Comparison of ENCODE assay signal across 27 cellular contexts in genomic region chr7:55639640-55640039, GRCh38.
"Had no signal": no experiment of that assay in that cellular context is flagged by ENCODE, and none has a peak within 500 bp of the region (broad histone marks: within the 10 kb centered on the region; RNA-seq: fewer than 3 reads in every experiment).

No MANE protein-coding gene starts in this region.

- ATAC-seq: stimulated activated effector memory CD8-positive, alpha-beta T cell treated with anti-CD3 and anti-CD28 coated beads, Interleukin-12 subunit alpha, Interleukin-12 subunit beta, amount 100 ng/mL, for 72 hours; stimulated activated memory B cell treated with anti-CD40 and anti-IgM and Interleukin-4, amounts not matched to agents 10 μg/mL and 1 μg/mL and 100 μg/mL, for 72 hours; stimulated activated naive B cell treated with anti-CD40 and anti-IgM and Interleukin-4, amounts not matched to agents 10 μg/mL and 1 μg/mL and 100 μg/mL, for 72 hours; stimulated activated naive CD8-positive, alpha-beta T cell treated with anti-CD3 and anti-CD28 coated beads, Interleukin-15, amount 100 ng/mL, for 72 hours; stimulated activated naive CD8-positive, alpha-beta T cell treated with anti-CD3 and anti-CD28 coated beads, Interleukin-15, Interleukin-2, amounts not matched to agents 100 U/mL and 50 U/mL, for 24 hours; upper lobe of right lung had no signal

- H3K36me3 ChIP-seq: stomach, suprapubic skin, thoracic aorta, thyroid gland, tibial artery, tibial nerve, transverse colon, upper lobe of left lung, upper lobe of right lung, uterus, vagina had no signal

- H3K27me3 ChIP-seq: stomach, suprapubic skin, testis, thyroid gland, tibial artery, tibial nerve, transverse colon, upper lobe of left lung, upper lobe of right lung, uterus, vagina had no signal

- H3K27ac ChIP-seq: stomach, suprapubic skin, testis, thoracic aorta, thyroid gland, tibial artery, tibial nerve, transverse colon, upper lobe of left lung, upper lobe of right lung, uterus, vagina had no signal

- H3K9me3 ChIP-seq: suprapubic skin, testis, thoracic aorta, thyroid gland, tibial artery, transverse colon, upper lobe of right lung, uterus, vagina had no signal

- DNase-seq: stimulated activated CD4-positive, alpha-beta T cell treated with anti-CD3 and anti-CD28 coated beads, Interleukin-2, amount 100 ng/mL, for 48 hours; stimulated activated CD4-positive, alpha-beta T cell treated with anti-CD3 and anti-CD28 coated beads, Interleukin-4, amount 100 ng/mL, for 1 hour; stimulated activated CD4-positive, alpha-beta T cell treated with anti-CD3 and anti-CD28 coated beads, Interleukin-4, amount 100 ng/mL, for 24 hours; stimulated activated CD4-positive, alpha-beta T cell treated with anti-CD3 and anti-CD28 coated beads, Interleukin-4, amount 100 ng/mL, for 4 hours; stimulated activated CD8-positive, alpha-beta memory T cell treated with anti-CD3 and anti-CD28 coated beads, Interleukin-4, amount 100 ng/mL, for 48 hours; stimulated activated naive B cell treated with anti-CD40 and anti-IgM and Interleukin-4, amounts not matched to agents 10 μg/mL and 1 μg/mL and 100 μg/mL, for 72 hours; stimulated activated naive CD4-positive, alpha-beta T cell; stimulated activated naive CD4-positive, alpha-beta T cell treated with Interleukin-2 at 50 U/mL for 16 hours; stimulated activated naive CD8-positive, alpha-beta T cell treated with anti-CD3 and anti-CD28 coated beads, Interleukin-15, amount 100 ng/mL, for 72 hours; stimulated activated naive CD8-positive, alpha-beta T cell treated with anti-CD3 and anti-CD28 coated beads, Interleukin-15, Interleukin-2, amounts not matched to agents 100 U/mL and 50 U/mL, for 24 hours; stomach; substantia nigra; testis; thyroid gland; tibial artery; transverse colon; trophoblast cell; upper lobe of left lung; upper lobe of right lung; uterus had no signal

- H3K4me3 ChIP-seq: stomach, suprapubic skin, testis, thoracic aorta, thyroid gland, tibial artery, tibial nerve, transverse colon, upper lobe of left lung, upper lobe of right lung, uterus, vagina had no signal

- FAIRE-seq: urothelium cell line had no signal

- H3K4me1 ChIP-seq: suprapubic skin, testis, thyroid gland, tibial artery, tibial nerve, upper lobe of left lung, upper lobe of right lung, uterus, vagina had no signal
